7 cellular contexts compared by ENCODE assay signal in genomic region chr17:68600881-68601564, GRCh38.
DNase-seq lines count a peak whose midpoint lies in the region; ATAC-seq and TF ChIP-seq lines count a peak whose summit lies in the region.

FAM20A (minus strand) TSS chr17:68601367; CDS start chr17:68600666, 701 bp downstream.

- peaks cover 7% of the 10 kb centered on the region; the same call in 1 of the 2 replicates for H3K36me3 ChIP-seq in HUES48 (ENCODE audit: control insufficient read depth, insufficient read depth, low read length)
- H3K36me3 ChIP-seq in neuron (ENCODE audit: insufficient read depth, low read length) = no peaks in the 10 kb centered on the region

- H3K9me3 ChIP-seq in HUES48 (ENCODE audit: control insufficient read depth, insufficient read depth, low read length) (no peaks in the 10 kb centered on the region), neuron (ENCODE audit: low read length) (peaks cover 2% of the 10 kb centered on the region)

- H3K27me3 ChIP-seq in HUES48 (ENCODE audit: control insufficient read depth, insufficient read depth, low read length) = peaks cover 30% of the 10 kb centered on the region
- H3K27me3 ChIP-seq in neuron (ENCODE audit: insufficient read depth, low read length) = peaks cover 60% of the 10 kb centered on the region

- H3K27ac ChIP-seq in HUES48 (ENCODE audit: low read depth, low read length) = no peak within 1 kb of the TSS

- H3K4me3 ChIP-seq in HUES48 (ENCODE audit: low read depth, low read length) (peak within 1 kb of the TSS; percentile 73), foreskin fibroblast (ENCODE audit: low read depth in 1 of 2, low read length in 2 of 2) (peak within 1 kb of the TSS; percentile 62 to 75), neuron (ENCODE audit: low read length) (peak within 1 kb of the TSS; percentile 41)

- ATAC-seq in HG02623 (IDR thresholded peaks at IDR 0.05; ENCODE audit: unreplicated experiment) (no peak), HG02938 (IDR thresholded peaks at IDR 0.05; ENCODE audit: unreplicated experiment) (no peak)

- H2AFZ ChIP-seq in neuron (ENCODE audit: low read depth, low read length) = peak within 1 kb of the TSS; percentile 69

- DNase-seq in activated CD4-positive, alpha-beta T cell treated with anti-CD3 and anti-CD28 coated beads, Interleukin-2, amount 50 U/mL, for 48 hours = peak; percentile 6 to 9
- peak in 1 of 2 donors; percentile 55 for DNase-seq in foreskin fibroblast
- no peak for DNase-seq in activated effector memory CD4-positive, alpha-beta T cell treated with Interleukin-2 at 50 U/mL for 16 hours

- peaks cover 40% of the 10 kb centered on the region for H3K4me1 ChIP-seq in HUES48 (ENCODE audit: control insufficient read depth, insufficient read depth, low read length)
- H3K4me1 ChIP-seq in neuron (ENCODE audit: insufficient read depth, low read length) = peaks cover 15% of the 10 kb centered on the region

- no peak for TF ChIP-seq CTCF in foreskin fibroblast (IDR thresholded peaks at IDR 0.05; ENCODE audit: low read depth, low read length)

- H3K9ac ChIP-seq in HUES48 (ENCODE audit: low read depth, low read length) = peak within 1 kb of the TSS; percentile 65; the same call in 1 of the 2 replicates
